ENCODE assay signal across 7 cellular contexts in genomic region chr4:149321438-149321837, GRCh38.
"Had no signal": no experiment of that assay in that cellular context is flagged by ENCODE, and none has a peak within 500 bp of the region (broad histone marks: within the 10 kb centered on the region; RNA-seq: fewer than 3 reads in every experiment).

No MANE protein-coding gene starts in this region.

- DNase-seq: GDM1, GF-D8 had no signal

- FAIRE-seq: G401.6, GM12891, GM12892, GM18507, GM19239 had no signal
